Comparison of ENCODE assay signal across 10 cellular contexts in the genomic region with DNA sequence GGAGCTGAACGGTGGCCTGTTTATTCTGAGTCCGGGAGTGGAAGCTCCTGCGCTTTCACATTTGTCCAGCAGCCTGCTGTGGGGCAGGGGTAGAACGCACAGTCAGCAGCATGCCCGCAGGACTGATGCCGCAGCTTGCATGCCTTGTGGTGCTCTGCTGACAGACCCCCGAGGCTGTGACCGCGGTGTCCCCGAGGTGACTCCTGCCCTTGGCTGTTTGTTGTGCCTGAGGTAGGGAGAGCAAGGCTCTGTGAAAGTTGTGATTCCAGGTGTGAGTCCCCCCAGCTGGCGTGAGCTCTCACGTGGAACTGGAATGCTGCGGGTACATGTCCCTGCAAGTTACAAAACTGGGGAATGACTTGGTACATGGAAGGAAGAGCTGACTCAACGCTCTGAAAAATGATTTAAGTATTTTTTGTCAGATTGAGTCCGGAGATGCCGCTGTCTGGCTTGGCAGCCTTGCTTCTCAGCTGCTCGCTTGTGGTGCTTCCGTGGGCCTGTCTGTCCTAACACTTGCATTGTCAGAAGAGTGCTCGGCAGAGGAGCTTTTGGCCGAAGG. TPM values are rescaled to one million over a fixed set of nuclear protein-coding genes. Genes with fewer than 3 reads are reported as not detected.
DNase-seq lines count a peak whose midpoint lies in the region; ATAC-seq and TF ChIP-seq lines count a peak whose summit lies in the region.
"Had no signal": no experiment of that assay in that cellular context is flagged by ENCODE, and none has a peak within 500 bp of the region (broad histone marks: within the 10 kb centered on the region; RNA-seq: fewer than 3 reads in every experiment).

No MANE protein-coding gene starts in this region.

- H3K4me1 ChIP-seq in GM23338 (ENCODE audit: insufficient read depth), result peaks cover 15% of the 10 kb centered on the region
- H3K4me1 ChIP-seq in hepatocyte (ENCODE audit: insufficient read depth), result peaks cover 32% of the 10 kb centered on the region
- peaks cover 89 to 99% of the 10 kb centered on the region in 2 donors for H3K4me1 ChIP-seq in gastrocnemius medialis

- intact Hi-C loops in gastrocnemius medialis (cut with DNase I; ENCODE audit: low total_unique reads), result no loop called here

- H3K9me2 ChIP-seq in GM23338 (ENCODE audit: insufficient read depth), result no peaks in the 10 kb centered on the region
- no peaks in the 10 kb centered on the region for H3K9me2 ChIP-seq in hepatocyte (replicated peaks; ENCODE audit: insufficient read depth)

- peaks cover 3% of the 10 kb centered on the region; the same call in 1 of the 2 replicates for H3F3A ChIP-seq in GM23338 (replicated peaks; ENCODE audit: low read depth)

- no peak for ATAC-seq in GM23338
- ATAC-seq in gastrocnemius medialis, result peak; percentile 53 to 69
- ATAC-seq in GM21528 (IDR thresholded peaks at IDR 0.05; ENCODE audit: low FRiP score, unreplicated experiment), result no peak
- no peak for ATAC-seq in stimulated activated naive B cell treated with anti-CD40 and anti-IgM and Interleukin-4, amounts not matched to agents 10 μg/mL and 1 μg/mL and 100 μg/mL, for 72 hours (replicated peaks)

- H4K20me1 ChIP-seq in GM23338 (replicated peaks; ENCODE audit: insufficient read depth) (peaks cover 9% of the 10 kb centered on the region), hepatocyte (ENCODE audit: insufficient read depth, poor library complexity, severe bottlenecking) (no peaks in the 10 kb centered on the region)

- H3K27ac Mint-ChIP-seq in GM23338, result peak overlapping the region; percentile 81
- H3K27ac Mint-ChIP-seq in stimulated activated naive B cell treated with anti-CD40 and anti-IgM and Interleukin-4, amounts not matched to agents 10 μg/mL and 1 μg/mL and 100 μg/mL, for 72 hours, result no peak overlapping the region

- H3K4me3 ChIP-seq in GM23338 (no peak overlapping the region), hepatocyte (no peak overlapping the region), gastrocnemius medialis (peak overlapping the region in 3 of 4 donors; percentile 14 to 28 (median 21))

- in situ Hi-C loops in gastrocnemius medialis (cut with MboI; ENCODE audit: low sequenced_read_pairs in 4 of 4), result no loop called here

- no peak for TF ChIP-seq CTCF in GM23338 (conservative IDR thresholded peaks at IDR 0.05; ENCODE audit: low read depth in 2 of 2)
- no peak for TF ChIP-seq CTCF in hepatocyte (IDR thresholded peaks at IDR 0.05; ENCODE audit: poor library complexity)
- TF ChIP-seq CTCF in gastrocnemius medialis (IDR thresholded peaks at IDR 0.05 in 4 of 5, conservative IDR thresholded peaks at IDR 0.05 in 1 of 5), result no peak

- H3K79me2 ChIP-seq in GM23338 (replicated peaks; ENCODE audit: insufficient read depth) (peaks cover 54% of the 10 kb centered on the region), hepatocyte (peaks cover 88% of the 10 kb centered on the region)

- H3K27me3 Mint-ChIP-seq in GM23338 (ENCODE audit: insufficient read depth, low read depth, poor library complexity), result no peaks in the 10 kb centered on the region
- no peaks in the 10 kb centered on the region for H3K27me3 Mint-ChIP-seq in stimulated activated naive B cell treated with anti-CD40 and anti-IgM and Interleukin-4, amounts not matched to agents 10 μg/mL and 1 μg/mL and 100 μg/mL, for 72 hours

- WGBS in hepatocyte (ENCODE audit: low lambda C conversion rate, missing lambda C conversion rate), result 79% methylated on average over 20 of the region's 20 CpGs

- H3K9me3 ChIP-seq in hepatocyte (ENCODE audit: low read depth) (no peaks in the 10 kb centered on the region), gastrocnemius medialis (no peaks in the 10 kb centered on the region)

- no peak overlapping the region for H3K4me2 ChIP-seq in GM23338
- H3K4me2 ChIP-seq in hepatocyte, result peak overlapping the region; percentile 59

- H3K36me3 ChIP-seq in GM23338 (ENCODE audit: insufficient read depth) (peaks cover under 1% of the 10 kb centered on the region; the same call in 1 of the 2 replicates), hepatocyte (replicated peaks; ENCODE audit: insufficient read depth, low read depth) (no peaks in the 10 kb centered on the region), gastrocnemius medialis (no peaks in the 10 kb centered on the region)

- peaks cover 22% of the 10 kb centered on the region for H3K4me1 Mint-ChIP-seq in GM23338
- peaks cover 34 to 46% of the 10 kb centered on the region in 2 donors for H3K4me1 Mint-ChIP-seq in stimulated activated naive B cell treated with anti-CD40 and anti-IgM and Interleukin-4, amounts not matched to agents 10 μg/mL and 1 μg/mL and 100 μg/mL, for 72 hours

- H3K36me3 Mint-ChIP-seq in GM23338 (ENCODE audit: low read depth), result no peaks in the 10 kb centered on the region; the same call in 1 of the 3 replicates
- peaks cover 7 to 17% of the 10 kb centered on the region in 2 donors for H3K36me3 Mint-ChIP-seq in stimulated activated naive B cell treated with anti-CD40 and anti-IgM and Interleukin-4, amounts not matched to agents 10 μg/mL and 1 μg/mL and 100 μg/mL, for 72 hours

- H3K27me3 ChIP-seq in GM23338 (ENCODE audit: insufficient read depth) (no peaks in the 10 kb centered on the region), hepatocyte (no peaks in the 10 kb centered on the region), gastrocnemius medialis (no peaks in the 10 kb centered on the region)

- no peak overlapping the region for H3K4me3 Mint-ChIP-seq in GM23338
- H3K4me3 Mint-ChIP-seq in stimulated activated naive B cell treated with anti-CD40 and anti-IgM and Interleukin-4, amounts not matched to agents 10 μg/mL and 1 μg/mL and 100 μg/mL, for 72 hours, result no peak overlapping the region

- H2AFZ ChIP-seq in GM23338 (no peak overlapping the region), hepatocyte (no peak overlapping the region)

- H3K9me3 Mint-ChIP-seq in GM23338, result no peaks in the 10 kb centered on the region
- no peaks in the 10 kb centered on the region for H3K9me3 Mint-ChIP-seq in stimulated activated naive B cell treated with anti-CD40 and anti-IgM and Interleukin-4, amounts not matched to agents 10 μg/mL and 1 μg/mL and 100 μg/mL, for 72 hours

- DNase-seq in GM23338 (ENCODE audit: low spot score) (no peak), amniotic epithelial cell (ENCODE audit: low read depth) (peak; percentile 81), hepatocyte (ENCODE audit: low spot score) (no peak), gastrocnemius medialis (peak; percentile 78 to 88), activated gamma-delta T cell treated with Interleukin-2 at 50 U/mL for 16 hours (no peak), NCI-H524 treated with DMSO at 0.1 percent for 48 hours (lab: John Stamatoyannopoulos, UW) (no peak)
- no peak for DNase-seq in stimulated activated naive B cell treated with anti-CD40 and anti-IgM and Interleukin-4, amounts not matched to agents 10 μg/mL and 1 μg/mL and 100 μg/mL, for 72 hours
- DNase-seq: midbrain, MM.1S had no signal

- peak in 1 of 2 donors; percentile 32 for TF ChIP-seq POLR2A in gastrocnemius medialis (IDR thresholded peaks at IDR 0.05)

- H3K27ac ChIP-seq in GM23338 (ENCODE audit: low read depth), result peak overlapping the region; percentile 55; the same call in 1 of the 2 replicates
- peak overlapping the region; percentile 94 for H3K27ac ChIP-seq in hepatocyte
- H3K27ac ChIP-seq in gastrocnemius medialis, result peak overlapping the region; percentile 90 to 97 (median 94)

RNA-seq across cellular contexts. Expression of a gene that starts 18.1 kb away (rescaled TPM):
- 20.5 and 23.0 TPM in 2 replicates for total RNA-seq in GM23338 (2014; rRNA removed; shearing (Covaris generic))
- polyA plus RNA-seq in GM23338 (2016; fragmentation: Nextera tagmentation; extraction: Ambion mirVana) (16.2 and 21.0 TPM in 2 replicates), hepatocyte (33.1 and 39.4 TPM in 2 replicates)
- total RNA-seq in hepatocyte (5.6 and 11.5 TPM in 2 replicates), gastrocnemius medialis (10 to 100 TPM; 36.6 to 89.4 (median 79.7) TPM)

Comparison
In these comparisons a context has a peak if more than half of its experiments do, and no peak if none do; other contexts are left out.
1. ATAC-seq: peak in gastrocnemius medialis (2 of 2); none in GM23338 (single experiment), GM21528 (single experiment) and stimulated activated naive B cell treated with anti-CD40 and anti-IgM and Interleukin-4, amounts not matched to agents 10 μg/mL and 1 μg/mL and 100 μg/mL, for 72 hours (0 of 2).
2. DNase-seq: peak in amniotic epithelial cell (single experiment) and gastrocnemius medialis (2 of 2); none in GM23338 (single experiment), hepatocyte (single experiment), activated gamma-delta T cell treated with Interleukin-2 at 50 U/mL for 16 hours (single experiment), NCI-H524 treated with DMSO at 0.1 percent for 48 hours (single experiment) and stimulated activated naive B cell treated with anti-CD40 and anti-IgM and Interleukin-4, amounts not matched to agents 10 μg/mL and 1 μg/mL and 100 μg/mL, for 72 hours (single experiment).
3. H3K4me3 ChIP-seq: peak in gastrocnemius medialis (3 of 4); none in GM23338 (single experiment) and hepatocyte (single experiment).
4. Peak in every context shown above with its lines, with median percentiles within 50 percentile points of each other: H3K27ac ChIP-seq.